In genomic region chr3:55615694-55616310, GRCh38 we compare ENCODE assay signal across 19 cellular contexts.
A peak's percentile ranks its signal among the peaks of the same experiment; 100 is the strongest.
DNase-seq lines count a peak whose midpoint lies in the region; ATAC-seq, FAIRE-seq and TF ChIP-seq lines count a peak whose summit lies in the region.
"Had no signal": no experiment of that assay in that cellular context is flagged by ENCODE, and none has a peak within 500 bp of the region (broad histone marks: within the 10 kb centered on the region; RNA-seq: fewer than 3 reads in every experiment).

No MANE protein-coding gene starts in this region.

- no peak overlapping the region for H3K4me2 ChIP-seq in HepG2 (ENCODE audit: low read depth, low read length)
- H3K4me2 ChIP-seq: A549 had no signal

- no peaks in the 10 kb centered on the region for H3K79me2 ChIP-seq in HepG2 (ENCODE audit: insufficient read depth, low read length)

- H3K9ac ChIP-seq in HepG2 (ENCODE audit: insufficient read depth, low read depth, low read length), result no peak overlapping the region

- H3K36me3 ChIP-seq in right lobe of liver (no peaks in the 10 kb centered on the region), HepG2 (replicated peaks in 1 of 2; ENCODE audit: control insufficient read depth in 1 of 2, insufficient read depth in 2 of 2, low read length in 2 of 2) (no peaks in the 10 kb centered on the region), ectodermal cell (ENCODE audit: control insufficient read depth, insufficient read depth, low read length) (no peaks in the 10 kb centered on the region)
- H3K36me3 ChIP-seq: upper lobe of left lung had no signal

- H3K36me3 Mint-ChIP-seq in natural killer cell, result no peaks in the 10 kb centered on the region

- POLR2A ChIA-PET in HepG2 (lab: Yijun Ruan, JAX), result no interaction called here

- CTCF ChIA-PET in HepG2 (lab: Yijun Ruan, JAX; ENCODE audit: low intra/inter-chr PET ratio, low total read pairs), result no interaction called here

- H3K9me3 Mint-ChIP-seq in natural killer cell, result no peaks in the 10 kb centered on the region
- H3K9me3 Mint-ChIP-seq: activated T-helper 1 cell treated with anti-CD3 and anti-CD28 coated beads, Interleukin-12 subunit alpha, Interleukin-12 subunit beta, Interleukin-2, Interleukin-4 antibody, amounts not matched to agents 30 ng/mL and 10 ng/mL and 1 ng/mL, durations not matched to agents 14 hours and 24 hours and 36 hours; nephron had no signal

- H3K4me1 ChIP-seq in right lobe of liver, result no peaks in the 10 kb centered on the region
- no peaks in the 10 kb centered on the region for H3K4me1 ChIP-seq in HepG2 (ENCODE audit: insufficient read depth, low read length)
- peaks cover 25% of the 10 kb centered on the region for H3K4me1 ChIP-seq in ectodermal cell (ENCODE audit: control insufficient read depth, insufficient read depth, low read length)
- H3K4me1 ChIP-seq: A549 had no signal

- intact Hi-C loops in right lobe of liver (cut with DNase I) (no loop called here), HepG2 (cut with micrococcal nuclease; ENCODE audit: unreplicated experiment) (no loop called here), natural killer cell (cut with micrococcal nuclease) (no loop called here)

- TF ChIP-seq RAD21 in HepG2 (CRISPR knock-in tag; IDR thresholded peaks at IDR 0.05), result no peak

- no peaks in the 10 kb centered on the region for H3K27me3 ChIP-seq in right lobe of liver
- H3K27me3 ChIP-seq in HepG2 (ENCODE audit: control insufficient read depth in 1 of 2, insufficient read depth in 2 of 2, low read length in 2 of 2), result no peaks in the 10 kb centered on the region
- no peaks in the 10 kb centered on the region for H3K27me3 ChIP-seq in ectodermal cell (ENCODE audit: control insufficient read depth, insufficient read depth, low read length, poor library complexity, severe bottlenecking)
- H3K27me3 ChIP-seq: body of pancreas, upper lobe of left lung had no signal

- H3K27ac ChIP-seq in right lobe of liver (no peak overlapping the region), HepG2 (ENCODE audit: extremely low read length, insufficient read depth, low read length) (no peak overlapping the region), ectodermal cell (ENCODE audit: insufficient read depth, low read depth, low read length, poor library complexity, severe bottlenecking) (peak overlapping the region; percentile 4)
- H3K27ac ChIP-seq: A549, upper lobe of left lung had no signal

- ATAC-seq in right lobe of liver (peak; percentile 26 to 61 (median 52)), HepG2 (no peak), HG03432 (IDR thresholded peaks at IDR 0.05; ENCODE audit: unreplicated experiment) (no peak), natural killer cell (no peak)
- ATAC-seq: A549; activated CD4-positive, alpha-beta T cell treated with anti-CD3 and anti-CD28 coated beads for 36 hours had no signal

- no peak overlapping the region for H3K27ac Mint-ChIP-seq in natural killer cell
- H3K27ac Mint-ChIP-seq: activated CD4-positive, alpha-beta T cell treated with anti-CD3 and anti-CD28 coated beads for 36 hours; activated T-helper 1 cell treated with anti-CD3 and anti-CD28 coated beads, Interleukin-12 subunit alpha, Interleukin-12 subunit beta, Interleukin-2, Interleukin-4 antibody, amounts not matched to agents 30 ng/mL and 10 ng/mL and 1 ng/mL, durations not matched to agents 14 hours and 24 hours and 36 hours; nephron had no signal

- no peaks in the 10 kb centered on the region for H4K20me1 ChIP-seq in HepG2 (ENCODE audit: insufficient read depth, low read length)

- H3K9me3 ChIP-seq in right lobe of liver, result no peaks in the 10 kb centered on the region
- no peaks in the 10 kb centered on the region for H3K9me3 ChIP-seq in HepG2 (ENCODE audit: low read length)
- no peaks in the 10 kb centered on the region for H3K9me3 ChIP-seq in ectodermal cell (ENCODE audit: control insufficient read depth, low read length)
- H3K9me3 ChIP-seq: A549, body of pancreas, upper lobe of left lung had no signal

- BruUV-seq in HepG2 (replicated peaks; lab: Mats Ljungman, UMichigan), result no TSS peak

- DNase-seq in right lobe of liver (no peak), HepG2 (ENCODE audit: low spot score) (no peak), left kidney (ENCODE audit: low read depth, low spot score) (peak; percentile 51), NCI-H1694 (lab: John Stamatoyannopoulos, UW) (no peak), NCI-H82 (lab: John Stamatoyannopoulos, UW) (no peak), natural killer cell (no peak)
- DNase-seq: activated CD4-positive, alpha-beta T cell treated with anti-CD3 and anti-CD28 coated beads for 36 hours; DMS 273 treated with DMSO at 0.1 percent for 48 hours; NCI-H1436 treated with DMSO at 0.1 percent for 48 hours; NCI-H748 treated with DMSO at 0.1 percent for 48 hours; upper lobe of left lung had no signal

- H3K4me3 Mint-ChIP-seq in natural killer cell, result no peak overlapping the region
- H3K4me3 Mint-ChIP-seq: activated CD4-positive, alpha-beta T cell treated with anti-CD3 and anti-CD28 coated beads for 36 hours; activated T-helper 1 cell treated with anti-CD3 and anti-CD28 coated beads, Interleukin-12 subunit alpha, Interleukin-12 subunit beta, Interleukin-2, Interleukin-4 antibody, amounts not matched to agents 30 ng/mL and 10 ng/mL and 1 ng/mL, durations not matched to agents 14 hours and 24 hours and 36 hours; nephron had no signal

- no peak for FAIRE-seq in HepG2 (lab: Jason Lieb, UNC)
- FAIRE-seq: A549, endothelial cell of umbilical vein, H54 had no signal

- WGBS in right lobe of liver (ENCODE audit: insufficient coverage, low coverage, low lambda C conversion rate, missing lambda C conversion rate), result 49% methylated on average over 5 of the region's 8 CpGs
- 43% methylated on average over 7 of the region's 8 CpGs for WGBS in HepG2 (ENCODE audit: low lambda C conversion rate)
- WGBS in ectodermal cell, 2 experiments, result 11% methylated on average over 8 of the region's 8 CpGs

- peaks cover 0 to 6% of the 10 kb centered on the region in 2 donors for H3K27me3 Mint-ChIP-seq in natural killer cell (ENCODE audit: low read depth in 2 of 2)

- H3K4me3 ChIP-seq in right lobe of liver, result no peak overlapping the region
- H3K4me3 ChIP-seq in HepG2 (replicated peaks in 1 of 3; ENCODE audit: insufficient read depth in 1 of 3, low read depth in 2 of 3, low read length in 3 of 3), result no peak overlapping the region
- H3K4me3 ChIP-seq in ectodermal cell (ENCODE audit: insufficient read depth, low read depth, low read length), result no peak overlapping the region
- H3K4me3 ChIP-seq: A549, body of pancreas, upper lobe of left lung had no signal

- peaks cover 0 to under 1% of the 10 kb centered on the region in 2 donors for H3K4me1 Mint-ChIP-seq in natural killer cell

- TF ChIP-seq EP300 in HepG2 (IDR thresholded peaks at IDR 0.05; ENCODE audit: low read depth in 2 of 2, low read length in 2 of 2), result no peak
- TF ChIP-seq EP300 in HepG2 (CRISPR knock-in tag; IDR thresholded peaks at IDR 0.05; ENCODE audit: borderline replicate concordance), result no peak

- TF ChIP-seq CTCF in right lobe of liver (IDR thresholded peaks at IDR 0.05), result no peak
- no peak for TF ChIP-seq CTCF in HepG2 (CRISPR knock-in tag; IDR thresholded peaks at IDR 0.05)
- no peak for TF ChIP-seq CTCF in natural killer cell (IDR thresholded peaks at IDR 0.05)

- in situ Hi-C loops in HepG2 (cut with HindIII; ENCODE audit: extremely low pct_ligation_motif_present, low pct_unique_long_range_greater_than_20kb), result no loop called here

- H2AFZ ChIP-seq in HepG2 (ENCODE audit: low read length), result no peak overlapping the region

- TF ChIP-seq POLR2A in right lobe of liver (IDR thresholded peaks at IDR 0.05), result no peak
- TF ChIP-seq POLR2A in HepG2 (IDR thresholded peaks at IDR 0.05; ENCODE audit: insufficient read depth in 1 of 2, low read depth in 2 of 2, low read length in 2 of 2), result no peak

TF ChIP-seq in HepG2, 621 proteins besides CTCF, POLR2A, EP300 and RAD21 (continues in another document):
- TF ChIP-seq IKZF1 (IDR thresholded peaks at IDR 0.05) (no peak), ZNF574 (CRISPR knock-in tag; IDR thresholded peaks at IDR 0.05) (no peak), MAF1 (CRISPR knock-in tag; IDR thresholded peaks at IDR 0.05; ENCODE audit: borderline replicate concordance) (no peak), CHD2 (IDR thresholded peaks at IDR 0.05; ENCODE audit: low read depth, low read length) (no peak), ZNF513 (CRISPR knock-in tag; conservative IDR thresholded peaks at IDR 0.05) (no peak), TBP (CRISPR knock-in tag; IDR thresholded peaks at IDR 0.05) (no peak), ZFYVE20 (CRISPR knock-in tag; IDR thresholded peaks at IDR 0.05; ENCODE audit: borderline replicate concordance, low read depth) (no peak), FOXK2 (IDR thresholded peaks at IDR 0.05) (no peak), RBAK (CRISPR knock-in tag; IDR thresholded peaks at IDR 0.05) (no peak)

Comparison
In these comparisons a context has a peak if more than half of its experiments do, and no peak if none do; other contexts are left out.
1. ATAC-seq: peak in right lobe of liver (4 of 4); none in HepG2 (single experiment), HG03432 (single experiment) and natural killer cell (0 of 3).